Comparison of ENCODE assay signal across 1 cellular context in genomic region chr4:2484993-2485392, GRCh38.
A peak's percentile ranks its signal among the peaks of the same experiment; 100 is the strongest.
TF ChIP-seq lines count a peak whose summit lies in the region.

No MANE protein-coding gene starts in this region.

TF ChIP-seq in GM12878, 131 proteins besides CTCF, POLR2A, EP300 and RAD21 (continued from another document and continues in another):
- TF ChIP-seq, protein P1, sequence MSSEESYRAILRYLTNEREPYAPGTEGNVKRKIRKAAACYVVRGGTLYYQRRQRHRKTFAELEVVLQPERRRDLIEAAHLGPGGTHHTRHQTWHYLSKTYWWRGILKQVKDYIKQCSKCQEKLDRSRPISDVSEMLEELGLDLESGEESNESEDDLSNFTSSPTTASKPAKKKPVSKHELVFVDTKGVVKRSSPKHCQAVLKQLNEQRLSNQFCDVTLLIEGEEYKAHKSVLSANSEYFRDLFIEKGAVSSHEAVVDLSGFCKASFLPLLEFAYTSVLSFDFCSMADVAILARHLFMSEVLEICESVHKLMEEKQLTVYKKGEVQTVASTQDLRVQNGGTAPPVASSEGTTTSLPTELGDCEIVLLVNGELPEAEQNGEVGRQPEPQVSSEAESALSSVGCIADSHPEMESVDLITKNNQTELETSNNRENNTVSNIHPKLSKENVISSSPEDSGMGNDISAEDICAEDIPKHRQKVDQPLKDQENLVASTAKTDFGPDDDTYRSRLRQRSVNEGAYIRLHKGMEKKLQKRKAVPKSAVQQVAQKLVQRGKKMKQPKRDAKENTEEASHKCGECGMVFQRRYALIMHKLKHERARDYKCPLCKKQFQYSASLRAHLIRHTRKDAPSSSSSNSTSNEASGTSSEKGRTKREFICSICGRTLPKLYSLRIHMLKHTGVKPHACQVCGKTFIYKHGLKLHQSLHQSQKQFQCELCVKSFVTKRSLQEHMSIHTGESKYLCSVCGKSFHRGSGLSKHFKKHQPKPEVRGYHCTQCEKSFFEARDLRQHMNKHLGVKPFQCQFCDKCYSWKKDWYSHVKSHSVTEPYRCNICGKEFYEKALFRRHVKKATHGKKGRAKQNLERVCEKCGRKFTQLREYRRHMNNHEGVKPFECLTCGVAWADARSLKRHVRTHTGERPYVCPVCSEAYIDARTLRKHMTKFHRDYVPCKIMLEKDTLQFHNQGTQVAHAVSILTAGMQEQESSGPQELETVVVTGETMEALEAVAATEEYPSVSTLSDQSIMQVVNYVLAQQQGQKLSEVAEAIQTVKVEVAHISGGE (CRISPR knock-in tag; IDR thresholded peaks at IDR 0.05): no peak
- TF ChIP-seq TCF3 (IDR thresholded peaks at IDR 0.05; ENCODE audit: borderline replicate concordance, insufficient read depth, low read depth, low read length) (peak; percentile 85; the same call in 1 of the 2 replicates), RBBP5 (conservative IDR thresholded peaks at IDR 0.05) (no peak), ZNF622 (IDR thresholded peaks at IDR 0.05) (no peak), FOS (IDR thresholded peaks at IDR 0.05; ENCODE audit: borderline replicate concordance, extremely low read depth, insufficient read length) (no peak), SP1 (IDR thresholded peaks at IDR 0.05; ENCODE audit: low read depth, low read length) (no peak), NBN (IDR thresholded peaks at IDR 0.05) (peak; percentile 86), SPI1 (IDR thresholded peaks at IDR 0.05; ENCODE audit: borderline replicate concordance, insufficient read depth, low read depth, low read length) (peak; percentile 95), TARDBP (IDR thresholded peaks at IDR 0.05; ENCODE audit: borderline replicate concordance) (no peak), STAT3 (IDR thresholded peaks at IDR 0.05; ENCODE audit: low read depth, low read length) (no peak), NR2C2 (IDR thresholded peaks at IDR 0.05; ENCODE audit: borderline replicate concordance, control insufficient read depth, insufficient read length, low read depth) (no peak), IKZF1 (conservative IDR thresholded peaks at IDR 0.05) (peak; percentile 92), ZNF384 (IDR thresholded peaks at IDR 0.05; ENCODE audit: borderline replicate concordance, low read depth, low read length) (no peak), BCL11A (IDR thresholded peaks at IDR 0.05; ENCODE audit: low read depth, low read length) (0 out of 2 replicates have a peak, but pooled peaks have one; percentile 28), MAX (IDR thresholded peaks at IDR 0.05; ENCODE audit: low read depth, low read length) (no peak), HCFC1 (IDR thresholded peaks at IDR 0.05; ENCODE audit: low read length) (no peak), IRF4 (IDR thresholded peaks at IDR 0.05; ENCODE audit: low read depth, low read length) (peak; percentile 84), BRCA1 (IDR thresholded peaks at IDR 0.05; ENCODE audit: low read depth, low read length) (no peak), POLR2AphosphoS5 (IDR thresholded peaks at IDR 0.05; ENCODE audit: low read length) (peak; percentile 57; the same call in 1 of the 2 replicates), PML (IDR thresholded peaks at IDR 0.05; ENCODE audit: low read length) (no peak), PAX5 (IDR thresholded peaks at IDR 0.05; ENCODE audit: borderline replicate concordance, low read depth, low read length) (peak; percentile 75), ETV6 (conservative IDR thresholded peaks at IDR 0.05 in 1 of 2, IDR thresholded peaks at IDR 0.05 in 1 of 2; ENCODE audit: borderline replicate concordance in 1 of 2, low read depth in 1 of 2) (peak; percentile 57 to 100; a peak in 2 of 4 replicates), ZNF24 (IDR thresholded peaks at IDR 0.05) (no peak), RELB (IDR thresholded peaks at IDR 0.05; ENCODE audit: low read depth) (no peak), PAX8 (IDR thresholded peaks at IDR 0.05) (no peak), HDAC6 (IDR thresholded peaks at IDR 0.05; ENCODE audit: unreplicated experiment) (no peak), TBL1XR1 (IDR thresholded peaks at IDR 0.05; ENCODE audit: low read depth, low read length) (no peak), DPF2 (IDR thresholded peaks at IDR 0.05) (peak; percentile 67; the same call in 1 of the 2 replicates), SMARCA5 (IDR thresholded peaks at IDR 0.05) (no peak), PRDM15 (CRISPR knock-in tag; IDR thresholded peaks at IDR 0.05) (no peak), BMI1 (IDR thresholded peaks at IDR 0.05; ENCODE audit: borderline replicate concordance) (no peak), MTA3 (IDR thresholded peaks at IDR 0.05; ENCODE audit: borderline replicate concordance, low read length) (no peak), ASH2L (IDR thresholded peaks at IDR 0.05; ENCODE audit: borderline replicate concordance, low read depth) (no peak), TCF12 (IDR thresholded peaks at IDR 0.05; ENCODE audit: low read depth, low read length) (peak; percentile 95), SRF (IDR thresholded peaks at IDR 0.05; ENCODE audit: low read depth in 2 of 2, low read length in 2 of 2) (no peak), SKIL (IDR thresholded peaks at IDR 0.05; ENCODE audit: low read depth, poor library complexity, severe bottlenecking) (peak; percentile 29), JUND (IDR thresholded peaks at IDR 0.05; ENCODE audit: low read depth, low read length) (no peak)
- TF ChIP-seq, protein P2, sequence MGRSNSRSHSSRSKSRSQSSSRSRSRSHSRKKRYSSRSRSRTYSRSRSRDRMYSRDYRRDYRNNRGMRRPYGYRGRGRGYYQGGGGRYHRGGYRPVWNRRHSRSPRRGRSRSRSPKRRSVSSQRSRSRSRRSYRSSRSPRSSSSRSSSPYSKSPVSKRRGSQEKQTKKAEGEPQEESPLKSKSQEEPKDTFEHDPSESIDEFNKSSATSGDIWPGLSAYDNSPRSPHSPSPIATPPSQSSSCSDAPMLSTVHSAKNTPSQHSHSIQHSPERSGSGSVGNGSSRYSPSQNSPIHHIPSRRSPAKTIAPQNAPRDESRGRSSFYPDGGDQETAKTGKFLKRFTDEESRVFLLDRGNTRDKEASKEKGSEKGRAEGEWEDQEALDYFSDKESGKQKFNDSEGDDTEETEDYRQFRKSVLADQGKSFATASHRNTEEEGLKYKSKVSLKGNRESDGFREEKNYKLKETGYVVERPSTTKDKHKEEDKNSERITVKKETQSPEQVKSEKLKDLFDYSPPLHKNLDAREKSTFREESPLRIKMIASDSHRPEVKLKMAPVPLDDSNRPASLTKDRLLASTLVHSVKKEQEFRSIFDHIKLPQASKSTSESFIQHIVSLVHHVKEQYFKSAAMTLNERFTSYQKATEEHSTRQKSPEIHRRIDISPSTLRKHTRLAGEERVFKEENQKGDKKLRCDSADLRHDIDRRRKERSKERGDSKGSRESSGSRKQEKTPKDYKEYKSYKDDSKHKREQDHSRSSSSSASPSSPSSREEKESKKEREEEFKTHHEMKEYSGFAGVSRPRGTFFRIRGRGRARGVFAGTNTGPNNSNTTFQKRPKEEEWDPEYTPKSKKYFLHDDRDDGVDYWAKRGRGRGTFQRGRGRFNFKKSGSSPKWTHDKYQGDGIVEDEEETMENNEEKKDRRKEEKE (IDR thresholded peaks at IDR 0.05): no peak
- TF ChIP-seq, protein P3, sequence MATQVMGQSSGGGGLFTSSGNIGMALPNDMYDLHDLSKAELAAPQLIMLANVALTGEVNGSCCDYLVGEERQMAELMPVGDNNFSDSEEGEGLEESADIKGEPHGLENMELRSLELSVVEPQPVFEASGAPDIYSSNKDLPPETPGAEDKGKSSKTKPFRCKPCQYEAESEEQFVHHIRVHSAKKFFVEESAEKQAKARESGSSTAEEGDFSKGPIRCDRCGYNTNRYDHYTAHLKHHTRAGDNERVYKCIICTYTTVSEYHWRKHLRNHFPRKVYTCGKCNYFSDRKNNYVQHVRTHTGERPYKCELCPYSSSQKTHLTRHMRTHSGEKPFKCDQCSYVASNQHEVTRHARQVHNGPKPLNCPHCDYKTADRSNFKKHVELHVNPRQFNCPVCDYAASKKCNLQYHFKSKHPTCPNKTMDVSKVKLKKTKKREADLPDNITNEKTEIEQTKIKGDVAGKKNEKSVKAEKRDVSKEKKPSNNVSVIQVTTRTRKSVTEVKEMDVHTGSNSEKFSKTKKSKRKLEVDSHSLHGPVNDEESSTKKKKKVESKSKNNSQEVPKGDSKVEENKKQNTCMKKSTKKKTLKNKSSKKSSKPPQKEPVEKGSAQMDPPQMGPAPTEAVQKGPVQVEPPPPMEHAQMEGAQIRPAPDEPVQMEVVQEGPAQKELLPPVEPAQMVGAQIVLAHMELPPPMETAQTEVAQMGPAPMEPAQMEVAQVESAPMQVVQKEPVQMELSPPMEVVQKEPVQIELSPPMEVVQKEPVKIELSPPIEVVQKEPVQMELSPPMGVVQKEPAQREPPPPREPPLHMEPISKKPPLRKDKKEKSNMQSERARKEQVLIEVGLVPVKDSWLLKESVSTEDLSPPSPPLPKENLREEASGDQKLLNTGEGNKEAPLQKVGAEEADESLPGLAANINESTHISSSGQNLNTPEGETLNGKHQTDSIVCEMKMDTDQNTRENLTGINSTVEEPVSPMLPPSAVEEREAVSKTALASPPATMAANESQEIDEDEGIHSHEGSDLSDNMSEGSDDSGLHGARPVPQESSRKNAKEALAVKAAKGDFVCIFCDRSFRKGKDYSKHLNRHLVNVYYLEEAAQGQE (IDR thresholded peaks at IDR 0.05; ENCODE audit: low read depth, low read length): peak; percentile 61; the same call in 1 of the 2 replicates
- TF ChIP-seq, protein P4, sequence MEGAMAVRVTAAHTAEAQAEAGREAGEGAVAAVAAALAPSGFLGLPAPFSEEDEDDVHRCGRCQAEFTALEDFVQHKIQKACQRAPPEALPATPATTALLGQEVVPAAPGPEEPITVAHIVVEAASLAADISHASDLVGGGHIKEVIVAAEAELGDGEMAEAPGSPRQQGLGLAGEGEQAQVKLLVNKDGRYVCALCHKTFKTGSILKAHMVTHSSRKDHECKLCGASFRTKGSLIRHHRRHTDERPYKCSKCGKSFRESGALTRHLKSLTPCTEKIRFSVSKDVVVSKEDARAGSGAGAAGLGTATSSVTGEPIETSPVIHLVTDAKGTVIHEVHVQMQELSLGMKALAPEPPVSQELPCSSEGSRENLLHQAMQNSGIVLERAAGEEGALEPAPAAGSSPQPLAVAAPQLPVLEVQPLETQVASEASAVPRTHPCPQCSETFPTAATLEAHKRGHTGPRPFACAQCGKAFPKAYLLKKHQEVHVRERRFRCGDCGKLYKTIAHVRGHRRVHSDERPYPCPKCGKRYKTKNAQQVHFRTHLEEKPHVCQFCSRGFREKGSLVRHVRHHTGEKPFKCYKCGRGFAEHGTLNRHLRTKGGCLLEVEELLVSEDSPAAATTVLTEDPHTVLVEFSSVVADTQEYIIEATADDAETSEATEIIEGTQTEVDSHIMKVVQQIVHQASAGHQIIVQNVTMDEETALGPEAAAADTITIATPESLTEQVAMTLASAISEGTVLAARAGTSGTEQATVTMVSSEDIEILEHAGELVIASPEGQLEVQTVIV (IDR thresholded peaks at IDR 0.05; ENCODE audit: borderline replicate concordance, partially characterized antibody): peak; percentile 57
